ENCODE assay signal across 8 cellular contexts in genomic region chr2:156334496-156335478, GRCh38. TPM values are rescaled to one million over a fixed set of nuclear protein-coding genes. Genes with fewer than 3 reads are reported as not detected.
A peak's percentile ranks its signal among the peaks of the same experiment; 100 is the strongest.
DNase-seq lines count a peak whose midpoint lies in the region; ATAC-seq and TF ChIP-seq lines count a peak whose summit lies in the region.

No MANE protein-coding gene starts in this region.

- no peaks in the 10 kb centered on the region for H3K9me3 ChIP-seq in mucosa of descending colon

- peaks cover 24% of the 10 kb centered on the region for H3K4me1 ChIP-seq in mucosa of descending colon (ENCODE audit: low read depth)

- peak; percentile 89 for DNase-seq in AG08396 (ENCODE audit: low spot score)
- peak; percentile 44 for DNase-seq in NOMO-1 treated with dmso at 0.1 percent for 144 hours (lab: John Stamatoyannopoulos, UW; ENCODE audit: unreplicated experiment)
- DNase-seq in activated T-cell treated with anti-CD3 and anti-CD28 coated beads for 48 hours (ENCODE audit: low read depth), result peak; percentile 79
- DNase-seq in epidermal melanocyte (ENCODE audit: insufficient read length, low spot score), result peak; percentile 64
- peak; percentile 91 to 93 (median 92) for DNase-seq in mucosa of descending colon
- peak; percentile 67 to 78 for DNase-seq in stimulated activated CD8-positive, alpha-beta memory T cell treated with anti-CD3 and anti-CD28 coated beads, Interleukin-4, amount 100 ng/mL, for 1 hour (ENCODE audit: low read depth in 2 of 2, low spot score in 1 of 2)

- no peaks in the 10 kb centered on the region for H3K36me3 ChIP-seq in mucosa of descending colon (ENCODE audit: low read depth)

- ATAC-seq in GM19025 (IDR thresholded peaks at IDR 0.05; ENCODE audit: low read depth, unreplicated experiment) (peak; percentile 15), HG03457 (IDR thresholded peaks at IDR 0.05; ENCODE audit: unreplicated experiment) (peak; percentile 14), mucosa of descending colon (peak; percentile 71)

- H3K4me3 ChIP-seq in mucosa of descending colon, result peak overlapping the region; percentile 42

- TF ChIP-seq CTCF in mucosa of descending colon (IDR thresholded peaks at IDR 0.05), result no peak

- intact Hi-C loops in mucosa of descending colon (cut with DNase I, micrococcal nuclease), result loop anchor here in 1 of 2 donors (10.0 kb wide), 1 partner anchor 150 kb away; no protein-coding TSS in a partner anchor

RNA-seq across cellular contexts. Expression of gene NR4A2, which starts 2.3 kb away (rescaled TPM):
- total RNA-seq in mucosa of descending colon, result 10 to 100 TPM in 1 of 3 donors, 1 to 10 TPM in 2; 2.9 to 10.4 (median 3.0) TPM

Comparison
In these comparisons a context has a peak if more than half of its experiments do, and no peak if none do; other contexts are left out.
1. Peak in every context shown above with its lines: DNase-seq, ATAC-seq and H3K4me3 ChIP-seq.
2. ATAC-seq: peak in every context shown above with its lines; median percentile 71 in mucosa of descending colon; 15 in GM19025; 14 in HG03457.